In genomic region chr11:75031771-75032549, GRCh38 we compare ENCODE assay signal across 8 cellular contexts. TPM values are rescaled to one million over a fixed set of nuclear protein-coding genes. Genes with fewer than 3 reads are reported as not detected.
DNase-seq lines count a peak whose midpoint lies in the region; ATAC-seq lines count a peak whose summit lies in the region.

No MANE protein-coding gene starts in this region.

- intact Hi-C loops in Right ventricle myocardium inferior (cut with DNase I): loop anchor here (1.0 kb wide), 1 partner anchor 103 kb away; no protein-coding TSS in a partner anchor
- intact Hi-C loops in cardiac septum (cut with DNase I): loop anchor here (2.0 kb wide), 1 partner anchor 101 kb away; no protein-coding TSS in a partner anchor
- intact Hi-C loops in activated CD4-positive, alpha-beta memory T cell treated with anti-CD3 and anti-CD28 coated beads for 36 hours (cut with micrococcal nuclease): loop anchor here (1.0 kb wide), 1 partner anchor 103 kb away; no protein-coding TSS in a partner anchor

- H3K27me3 Mint-ChIP-seq in activated CD4-positive, alpha-beta memory T cell treated with anti-CD3 and anti-CD28 coated beads for 36 hours: no peaks in the 10 kb centered on the region

- CTCF ChIA-PET in activated CD4-positive, alpha-beta memory T cell treated with anti-CD3 and anti-CD28 coated beads for 36 hours (lab: Charles Lee): interaction anchor here (0.6 to 4.2 kb wide), 21 partner anchors 10 to 217 kb away, joined by 3 to 36 read pairs (median 5); no protein-coding TSS in a partner anchor

- no peak overlapping the region for H3K4me3 Mint-ChIP-seq in activated CD4-positive, alpha-beta memory T cell treated with anti-CD3 and anti-CD28 coated beads for 36 hours

- POLR2A ChIA-PET in activated CD4-positive, alpha-beta memory T cell treated with anti-CD3 and anti-CD28 coated beads for 36 hours (lab: Charles Lee): no interaction called here

- peaks cover 3% of the 10 kb centered on the region for H3K4me1 Mint-ChIP-seq in activated CD4-positive, alpha-beta memory T cell treated with anti-CD3 and anti-CD28 coated beads for 36 hours (ENCODE audit: low read depth)

- H3K27ac Mint-ChIP-seq in activated CD4-positive, alpha-beta memory T cell treated with anti-CD3 and anti-CD28 coated beads for 36 hours: no peak overlapping the region

- H3K9me3 Mint-ChIP-seq in activated CD4-positive, alpha-beta memory T cell treated with anti-CD3 and anti-CD28 coated beads for 36 hours: no peaks in the 10 kb centered on the region

- DNase-seq in Right ventricle myocardium inferior (ENCODE audit: missing footprints) (peak; percentile 82), cardiac septum (ENCODE audit: low spot score) (no peak), NCI-H345 treated with DMSO at 0.1 percent for 48 hours (lab: John Stamatoyannopoulos, UW; ENCODE audit: unreplicated experiment) (peak; percentile 8), ecto neural progenitor cell (ENCODE audit: low spot score) (peak; percentile 82), medulla oblongata (ENCODE audit: extremely low spot score) (peak; percentile 62)
- peak; percentile 75 for DNase-seq in activated CD4-positive, alpha-beta memory T cell treated with anti-CD3 and anti-CD28 coated beads for 36 hours
- DNase-seq in stimulated activated CD8-positive, alpha-beta memory T cell treated with anti-CD3 and anti-CD28 coated beads, Interleukin-2, amount 100 ng/mL, for 1 hour (ENCODE audit: low read depth in 2 of 2): peak; percentile 5 to 35

- H3K36me3 Mint-ChIP-seq in activated CD4-positive, alpha-beta memory T cell treated with anti-CD3 and anti-CD28 coated beads for 36 hours: no peaks in the 10 kb centered on the region

- ATAC-seq in Right ventricle myocardium inferior (peak; percentile 51), HG03439 (IDR thresholded peaks at IDR 0.05; ENCODE audit: unreplicated experiment) (no peak)

RNA-seq across cellular contexts. Expression of gene NEU3, which starts 43.2 kb away (rescaled TPM):
- total RNA-seq in Right ventricle myocardium inferior (4.5 TPM), cardiac septum (9.3 TPM)
- 10 to 100 TPM; 13.6 to 14.3 TPM for total RNA-seq in activated CD4-positive, alpha-beta memory T cell treated with anti-CD3 and anti-CD28 coated beads for 36 hours
